In genomic region chr20:57473246-57474042, GRCh38 we compare ENCODE assay signal across 9 cellular contexts. TPM values are rescaled to one million over a fixed set of nuclear protein-coding genes. Genes with fewer than 3 reads are reported as not detected.
A peak's percentile ranks its signal among the peaks of the same experiment; 100 is the strongest.
DNase-seq lines count a peak whose midpoint lies in the region; ATAC-seq, FAIRE-seq and TF ChIP-seq lines count a peak whose summit lies in the region.
"Had no signal": no experiment of that assay in that cellular context is flagged by ENCODE, and none has a peak within 500 bp of the region (broad histone marks: within the 10 kb centered on the region; RNA-seq: fewer than 3 reads in every experiment).

No MANE protein-coding gene starts in this region.

- H3K27ac Mint-ChIP-seq in activated naive CD8-positive, alpha-beta T cell treated with anti-CD3 and anti-CD28 coated beads for 36 hours, result peak overlapping the region; percentile 48

- H4K8ac ChIP-seq in mesenchymal stem cell (ENCODE audit: low read length), result no peak overlapping the region

- no peak overlapping the region for H2AK5ac ChIP-seq in mesenchymal stem cell (ENCODE audit: low read length, severe bottlenecking)

- peak overlapping the region; percentile 50 for H3K27ac ChIP-seq in mesenchymal stem cell (ENCODE audit: low read length, poor library complexity, severe bottlenecking)

- H3K4ac ChIP-seq in mesenchymal stem cell (ENCODE audit: low read depth in 1 of 2, low read length in 2 of 2), result no peak overlapping the region

- H3K4me1 Mint-ChIP-seq in activated naive CD8-positive, alpha-beta T cell treated with anti-CD3 and anti-CD28 coated beads for 36 hours, result peaks cover 34% of the 10 kb centered on the region

- H2BK5ac ChIP-seq in mesenchymal stem cell (ENCODE audit: low read depth, low read length, poor library complexity, severe bottlenecking), result no peak overlapping the region

- FAIRE-seq in HTR-8/SVneo (lab: Jason Lieb, UNC), result peak; percentile 89

- no peak overlapping the region for H3K23ac ChIP-seq in mesenchymal stem cell (ENCODE audit: low read length in 2 of 2)

- H3K18ac ChIP-seq in mesenchymal stem cell (ENCODE audit: low read depth in 1 of 2, low read length in 2 of 2), result no peak overlapping the region

- no peak for TF ChIP-seq CTCF in GM12865 (IDR thresholded peaks at IDR 0.05; ENCODE audit: insufficient read depth, low read depth, low read length, missing control alignments)

- no peak overlapping the region for H4K91ac ChIP-seq in mesenchymal stem cell (ENCODE audit: low read length)

- H3K4me3 ChIP-seq in GM12865 (ENCODE audit: low read depth, low read length) (no peak overlapping the region), mesenchymal stem cell (ENCODE audit: insufficient read depth in 1 of 2, low read depth in 1 of 2, low read length in 2 of 2) (no peak overlapping the region)

- H2BK15ac ChIP-seq in mesenchymal stem cell (ENCODE audit: low read depth, poor library complexity, severe bottlenecking), result no peak overlapping the region

- peaks cover 40% of the 10 kb centered on the region for H3K4me1 ChIP-seq in mesenchymal stem cell (ENCODE audit: control insufficient read depth, insufficient read depth, low read depth, low read length)

- ATAC-seq in GM19463 (IDR thresholded peaks at IDR 0.05; ENCODE audit: unreplicated experiment) (peak; percentile 57), HG03521 (IDR thresholded peaks at IDR 0.05; ENCODE audit: unreplicated experiment) (no peak)

- H3K36me3 Mint-ChIP-seq in activated naive CD8-positive, alpha-beta T cell treated with anti-CD3 and anti-CD28 coated beads for 36 hours, result peaks cover 2% of the 10 kb centered on the region

- peaks cover 7% of the 10 kb centered on the region for H3K9me3 ChIP-seq in mesenchymal stem cell (ENCODE audit: control insufficient read depth, low read length)

- no peak overlapping the region for H2BK12ac ChIP-seq in mesenchymal stem cell (ENCODE audit: low read length in 2 of 2)

- WGBS in mesenchymal stem cell, result 50% methylated on average over 16 of the region's 16 CpGs

- H2BK120ac ChIP-seq in mesenchymal stem cell (ENCODE audit: low read depth, low read length), result no peak overlapping the region

- no peaks in the 10 kb centered on the region for H3K79me1 ChIP-seq in mesenchymal stem cell (replicated peaks; ENCODE audit: low read length, poor library complexity, severe bottlenecking)

- H2AFZ ChIP-seq in mesenchymal stem cell (ENCODE audit: low read depth, low read length), result no peak overlapping the region

- H3K27me3 ChIP-seq in mesenchymal stem cell (ENCODE audit: control insufficient read depth in 1 of 2, insufficient read depth in 1 of 2, low read length in 2 of 2), result peaks cover 27 to 100% of the 10 kb centered on the region in 2 experiments

- no peak overlapping the region for H3K9ac ChIP-seq in mesenchymal stem cell (ENCODE audit: low read length)

- no peaks in the 10 kb centered on the region for H3K36me3 ChIP-seq in mesenchymal stem cell (ENCODE audit: control insufficient read depth in 1 of 2, insufficient read depth in 2 of 2, low read depth in 1 of 2, low read length in 2 of 2)

- peak; percentile 91 for DNase-seq in GM12865 (ENCODE audit: low read depth)
- DNase-seq in HTR-8/SVneo (ENCODE audit: insufficient read length, low spot score), result no peak
- DNase-seq in activated naive CD8-positive, alpha-beta T cell treated with anti-CD3 and anti-CD28 coated beads for 36 hours, result peak; percentile 43
- no peak for DNase-seq in mesenchymal stem cell
- DNase-seq in foreskin melanocyte, result no peak
- no peak for DNase-seq in AG08395 (ENCODE audit: low spot score)

- H3K14ac ChIP-seq in mesenchymal stem cell (ENCODE audit: low read length in 2 of 2), result no peak overlapping the region

- H3K4me3 Mint-ChIP-seq in activated naive CD8-positive, alpha-beta T cell treated with anti-CD3 and anti-CD28 coated beads for 36 hours, result peak overlapping the region; percentile 12

- H3K9me3 Mint-ChIP-seq in activated naive CD8-positive, alpha-beta T cell treated with anti-CD3 and anti-CD28 coated beads for 36 hours, result peaks cover 4% of the 10 kb centered on the region

- H3K4me2 ChIP-seq in mesenchymal stem cell (ENCODE audit: low read length, poor library complexity, severe bottlenecking), result peak overlapping the region; percentile 18

- no peaks in the 10 kb centered on the region for H3K27me3 Mint-ChIP-seq in activated naive CD8-positive, alpha-beta T cell treated with anti-CD3 and anti-CD28 coated beads for 36 hours

RNA-seq across cellular contexts. Expression of gene CTCFL, which starts 51.5 kb away (rescaled TPM):
- total RNA-seq in activated naive CD8-positive, alpha-beta T cell treated with anti-CD3 and anti-CD28 coated beads for 36 hours, result not detected
- not detected for polyA plus RNA-seq in mesenchymal stem cell (2013, experiment 1 of 2)
- polyA plus RNA-seq in mesenchymal stem cell (2013, experiment 2 of 2), result 0.01 TPM
- total RNA-seq: T-helper 1 cell treated with Interleukin-12 subunit alpha and Interleukin-12 subunit beta and Interleukin-4 antibody, amounts not matched to agents 30 ng/mL and 1 ng/mL, for 36 hours had no signal

Comparison
In these comparisons a context has a peak if more than half of its experiments do, and no peak if none do; other contexts are left out.
1. DNase-seq: peak in GM12865 (single experiment) and activated naive CD8-positive, alpha-beta T cell treated with anti-CD3 and anti-CD28 coated beads for 36 hours (single experiment); none in HTR-8/SVneo (single experiment), mesenchymal stem cell (single experiment), foreskin melanocyte (single experiment) and AG08395 (single experiment).